In genomic region chr5:169695919-169696490, GRCh38 we compare ENCODE assay signal across 14 cellular contexts. TPM values are rescaled to one million over a fixed set of nuclear protein-coding genes. Genes with fewer than 3 reads are reported as not detected.
DNase-seq lines count a peak whose midpoint lies in the region; ATAC-seq and TF ChIP-seq lines count a peak whose summit lies in the region.
"Had no signal": no experiment of that assay in that cellular context is flagged by ENCODE, and none has a peak within 500 bp of the region (broad histone marks: within the 10 kb centered on the region; RNA-seq: fewer than 3 reads in every experiment).

No MANE protein-coding gene starts in this region.

- POLR2A ChIA-PET in RWPE1 (lab: Yijun Ruan, JAX; ENCODE audit: low non-redundant PET): no interaction called here

- H3K27me3 ChIP-seq in skeletal muscle satellite cell (ENCODE audit: control insufficient read depth, insufficient read depth, low read length) (no peaks in the 10 kb centered on the region), testis (no peaks in the 10 kb centered on the region)
- H3K27me3 ChIP-seq: right lobe of liver had no signal

- ATAC-seq in esophagus mucosa: no peak
- ATAC-seq: right lobe of liver had no signal

- peaks cover 43% of the 10 kb centered on the region for H3K4me1 ChIP-seq in skeletal muscle satellite cell (ENCODE audit: control insufficient read depth, insufficient read depth, low read length)
- no peaks in the 10 kb centered on the region for H3K4me1 ChIP-seq in testis
- H3K4me1 ChIP-seq: left ventricle myocardium inferior, right lobe of liver had no signal

- intact Hi-C loops in testis (cut with DNase I; ENCODE audit: low total_unique reads): no loop called here

- H3K9me3 ChIP-seq in skeletal muscle satellite cell (replicated peaks; ENCODE audit: low read length): no peaks in the 10 kb centered on the region
- no peaks in the 10 kb centered on the region for H3K9me3 ChIP-seq in testis
- H3K9me3 ChIP-seq: left ventricle myocardium inferior, right lobe of liver had no signal

- peak overlapping the region; percentile 77 for H3K9ac ChIP-seq in skeletal muscle satellite cell (ENCODE audit: low read depth, low read length)
- H3K9ac ChIP-seq: KMS-11 had no signal

- DNase-seq in NCI-H2227 treated with DMSO at 0.1 percent for 48 hours (lab: John Stamatoyannopoulos, UW): peak; percentile 4
- no peak for DNase-seq in NCI-H2227 (lab: John Stamatoyannopoulos, UW; ENCODE audit: unreplicated experiment)
- peak; percentile 99 for DNase-seq in RWPE1 (ENCODE audit: low spot score)
- peak; percentile 98 for DNase-seq in fibroblast of gingiva (ENCODE audit: low read depth)
- no peak for DNase-seq in testis
- no peak for DNase-seq in iPS-NIHi11 (ENCODE audit: low spot score)
- DNase-seq: activated effector memory CD4-positive, alpha-beta T cell treated with Interleukin-2 at 50 U/mL for 16 hours; endodermal cell; left ventricle myocardium inferior; NCI-H524; right lobe of liver had no signal

- peak overlapping the region; percentile 11 for H3K4me3 ChIP-seq in skeletal muscle satellite cell (ENCODE audit: low read length)
- no peak overlapping the region for H3K4me3 ChIP-seq in testis
- H3K4me3 ChIP-seq: left ventricle myocardium inferior, right lobe of liver had no signal

- H3K27ac ChIP-seq in RWPE1 (peak overlapping the region; percentile 85), testis (no peak overlapping the region)
- H3K27ac ChIP-seq: KMS-11, left ventricle myocardium inferior, right lobe of liver had no signal

- 60% methylated on average over 8 of the region's 8 CpGs for WGBS in testis, 2 donors

- CTCF ChIA-PET in RWPE1 (lab: Yijun Ruan, JAX): interaction anchor here (1.8 kb wide), 1 partner anchor 284 kb away, joined by 14 read pairs; the partner anchor contains the start of gene INSYN2B

- TF ChIP-seq CTCF in RWPE1 (conservative IDR thresholded peaks at IDR 0.05; ENCODE audit: low read depth) (no peak), testis (IDR thresholded peaks at IDR 0.05) (no peak)

- TF ChIP-seq POLR2A in testis (IDR thresholded peaks at IDR 0.05): no peak

- H3K36me3 ChIP-seq in skeletal muscle satellite cell (ENCODE audit: insufficient read depth, low read length) (no peaks in the 10 kb centered on the region), testis (ENCODE audit: low read depth, missing control alignments) (no peaks in the 10 kb centered on the region)
- H3K36me3 ChIP-seq: left ventricle myocardium inferior, right lobe of liver had no signal

- H3K4me2 ChIP-seq in skeletal muscle satellite cell (ENCODE audit: low read length): peak overlapping the region; percentile 74
- H3K4me2 ChIP-seq: KMS-11 had no signal

RNA-seq across cellular contexts. Expression of gene DOCK2, which starts 58.9 kb away (rescaled TPM):
- 0.76 and 1.7 TPM in 2 replicates for total RNA-seq in skeletal muscle satellite cell (2012; rRNA removed)
- total RNA-seq in testis (1 to 10 TPM; 6.8 to 8.9 TPM), esophagus mucosa (2.2 TPM)
- 7.3 TPM for polyA plus RNA-seq in testis (ENCODE audit: insufficient read depth, low read depth, low replicate concordance)

Comparison
In these comparisons a context has a peak if more than half of its experiments do, and no peak if none do; other contexts are left out.
1. DNase-seq: peak in NCI-H2227 treated with DMSO at 0.1 percent for 48 hours (single experiment), RWPE1 (single experiment) and fibroblast of gingiva (single experiment); none in NCI-H2227 (single experiment), testis (single experiment) and iPS-NIHi11 (single experiment).